8 cellular contexts compared by ENCODE assay signal in genomic region chr11:84437129-84438123, GRCh38.
DNase-seq lines count a peak whose midpoint lies in the region; ATAC-seq and TF ChIP-seq lines count a peak whose summit lies in the region.

No MANE protein-coding gene starts in this region.

- intact Hi-C loops in activated B cell treated with CpG ODN at 0.5 μM for 24 hours (cut with micrococcal nuclease) = no loop called here
- intact Hi-C loops in lower leg skin (cut with DNase I; ENCODE audit: low total_unique reads) = no loop called here

- H3K36me3 Mint-ChIP-seq in activated B cell treated with CpG ODN at 0.5 μM for 24 hours (ENCODE audit: low read depth) = no peaks in the 10 kb centered on the region

- no peak overlapping the region for H3K27ac ChIP-seq in SJCRH30

- WGBS in lower leg skin, 2 donors = 3 to 7% methylated on average over 19 to 21 of the region's 21 CpGs

- H3K9me3 ChIP-seq in SJCRH30 (replicated peaks) = no peaks in the 10 kb centered on the region

- ATAC-seq in GM19455 (IDR thresholded peaks at IDR 0.05; ENCODE audit: unreplicated experiment) (peak; percentile 81), HG03442 (IDR thresholded peaks at IDR 0.05; ENCODE audit: unreplicated experiment) (peak; percentile 80), activated B cell treated with CpG ODN at 0.5 μM for 24 hours (ENCODE audit: low read depth) (peak; percentile 76)

- no peak for TF ChIP-seq CTCF in activated B cell treated with CpG ODN at 0.5 μM for 24 hours (IDR thresholded peaks at IDR 0.05)
- TF ChIP-seq CTCF in lower leg skin (IDR thresholded peaks at IDR 0.05) = no peak

- H3K4me1 ChIP-seq in SJCRH30 = no peaks in the 10 kb centered on the region

- peak; percentile 85 for DNase-seq in COR-L47 (lab: John Stamatoyannopoulos, UW)
- DNase-seq in activated B cell treated with CpG ODN at 0.5 μM for 24 hours = no peak
- peak; percentile 44 for DNase-seq in kidney tubule cell (ENCODE audit: low spot score)
- no peak for DNase-seq in lower leg skin (ENCODE audit: low spot score in 2 of 2)
- no peak for DNase-seq in NCI-H2029 treated with DMSO at 0.1 percent for 48 hours (lab: John Stamatoyannopoulos, UW)
- DNase-seq in SJCRH30 = no peak

- POLR2A ChIA-PET in activated B cell treated with CpG ODN at 0.5 μM for 24 hours (lab: Charles Lee) = no interaction called here

- peaks cover 8% of the 10 kb centered on the region for H3K4me1 Mint-ChIP-seq in activated B cell treated with CpG ODN at 0.5 μM for 24 hours

- H3K36me3 ChIP-seq in SJCRH30 = no peaks in the 10 kb centered on the region

- peak overlapping the region; percentile 41 for H3K4me3 Mint-ChIP-seq in activated B cell treated with CpG ODN at 0.5 μM for 24 hours

- H3K27me3 Mint-ChIP-seq in activated B cell treated with CpG ODN at 0.5 μM for 24 hours = peaks cover 9% of the 10 kb centered on the region

- CTCF ChIA-PET in activated B cell treated with CpG ODN at 0.5 μM for 24 hours (lab: Charles Lee) = interaction anchor here (0.8 kb wide), 1 partner anchor 47 kb away, joined by 3 read pairs; no protein-coding TSS in a partner anchor

- H3K4me3 ChIP-seq in lower leg skin (ENCODE audit: low read depth, poor library complexity, severe bottlenecking) = no peak overlapping the region
- no peak overlapping the region for H3K4me3 ChIP-seq in SJCRH30

- H3K9me3 Mint-ChIP-seq in activated B cell treated with CpG ODN at 0.5 μM for 24 hours = no peaks in the 10 kb centered on the region

- H3K27ac Mint-ChIP-seq in activated B cell treated with CpG ODN at 0.5 μM for 24 hours = no peak overlapping the region

- H3K27me3 ChIP-seq in SJCRH30 = no peaks in the 10 kb centered on the region

- no peak for TF ChIP-seq POLR2A in lower leg skin (IDR thresholded peaks at IDR 0.05)

Comparison
In these comparisons a context has a peak if more than half of its experiments do, and no peak if none do; other contexts are left out.
1. DNase-seq: peak in COR-L47 (single experiment) and kidney tubule cell (single experiment); none in activated B cell treated with CpG ODN at 0.5 μM for 24 hours (single experiment), lower leg skin (0 of 2), NCI-H2029 treated with DMSO at 0.1 percent for 48 hours (single experiment) and SJCRH30 (0 of 2).
2. Peak in every context shown above with its lines, with median percentiles within 50 percentile points of each other: ATAC-seq.